Comparison of ENCODE assay signal across 18 cellular contexts in the genomic region with DNA sequence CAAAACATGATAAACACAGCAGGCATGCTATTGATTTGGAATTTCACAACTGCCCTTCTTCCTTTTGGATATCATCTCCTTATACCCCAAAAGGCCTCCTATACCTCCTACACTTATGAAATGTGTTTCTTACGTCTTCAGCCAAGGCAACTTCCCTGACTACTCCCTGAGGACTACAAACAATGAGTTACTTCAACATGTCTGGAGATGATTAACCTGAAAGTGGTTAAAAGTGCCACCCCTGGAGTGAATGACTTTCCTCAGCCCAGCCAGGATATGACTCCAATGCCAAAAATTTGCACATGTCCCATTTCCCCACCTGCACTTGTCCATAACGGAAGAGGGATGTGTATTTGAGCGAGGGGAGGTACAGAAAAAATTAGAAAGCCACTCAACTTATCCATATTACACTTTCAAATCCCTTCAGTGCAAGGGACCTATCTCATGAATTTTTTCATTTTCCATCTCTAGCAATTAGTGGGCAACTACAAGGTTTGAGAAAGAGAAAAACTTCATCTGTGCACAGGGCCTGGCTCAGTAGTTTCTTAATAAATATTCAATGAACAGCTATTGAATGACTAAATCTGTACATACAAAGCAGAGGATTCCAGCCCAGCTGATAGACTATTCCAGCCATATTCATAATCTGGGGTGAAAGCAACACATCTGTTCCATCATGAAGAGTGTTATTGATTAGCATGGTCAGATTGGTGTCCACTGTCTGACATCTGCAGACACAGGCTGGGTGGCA. TPM values are rescaled to one million over a fixed set of nuclear protein-coding genes. Genes with fewer than 3 reads are reported as not detected.
DNase-seq lines count a peak whose midpoint lies in the region; ATAC-seq, FAIRE-seq and TF ChIP-seq lines count a peak whose summit lies in the region.
"Had no signal": no experiment of that assay in that cellular context is flagged by ENCODE, and none has a peak within 500 bp of the region (broad histone marks: within the 10 kb centered on the region; RNA-seq: fewer than 3 reads in every experiment).

No MANE protein-coding gene starts in this region.

- no peak for FAIRE-seq in bronchial epithelial cell (lab: Jason Lieb, UNC)
- FAIRE-seq: colon had no signal

- TF ChIP-seq CTCF in bronchial epithelial cell (IDR thresholded peaks at IDR 0.05; ENCODE audit: insufficient read depth, low read length, severe bottlenecking) (no peak), mucosa of descending colon (IDR thresholded peaks at IDR 0.05) (no peak), adrenal gland (IDR thresholded peaks at IDR 0.05) (no peak)

- no peak overlapping the region for H3K27ac ChIP-seq in adrenal gland
- H3K27ac ChIP-seq: neutrophil had no signal

- H3K4me1 ChIP-seq in mucosa of descending colon (ENCODE audit: low read depth) (peaks cover 2% of the 10 kb centered on the region), adrenal gland (replicated peaks in 1 of 2) (no peaks in the 10 kb centered on the region)

- ATAC-seq in mucosa of descending colon: peak; percentile 96
- ATAC-seq: activated naive CD8-positive, alpha-beta T cell treated with anti-CD3 and anti-CD28 coated beads, Interleukin-2, amount 50 U/mL, for 24 hours had no signal

- intact Hi-C loops in mucosa of descending colon (cut with DNase I, micrococcal nuclease): no loop called here
- intact Hi-C loops in adrenal gland (cut with DNase I): no loop called here

- TF ChIP-seq POLR2A in adrenal gland (IDR thresholded peaks at IDR 0.05): no peak

- H3K27me3 ChIP-seq in bronchial epithelial cell (ENCODE audit: control insufficient read depth, insufficient read depth, low read length) (no peaks in the 10 kb centered on the region), adrenal gland (no peaks in the 10 kb centered on the region)

- DNase-seq in AG20443 (ENCODE audit: low spot score) (peak; percentile 28), HT-29 (ENCODE audit: low spot score) (peak; percentile 89), bronchial epithelial cell (ENCODE audit: low read depth) (peak; percentile 76), mucosa of descending colon (peak in 1 of 3 donors; percentile 35), adrenal gland (no peak), NCI-H748 treated with DMSO at 0.1 percent for 48 hours (lab: John Stamatoyannopoulos, UW) (no peak), SKM-1 (lab: John Stamatoyannopoulos, UW; ENCODE audit: unreplicated experiment) (no peak), MV-4-11 (lab: John Stamatoyannopoulos, UW) (no peak)
- DNase-seq: activated naive CD8-positive, alpha-beta T cell treated with anti-CD3 and anti-CD28 coated beads, Interleukin-2, amount 50 U/mL, for 24 hours; activated T-cell treated with anti-CD3 and anti-CD28 coated beads, Interleukin-2, amount 50 U/mL, for 48 hours; AML-193; DMS53; hypothalamus; NCI-H2081 treated with DMSO at 0.1 percent for 48 hours; NCI-H774; stimulated activated naive CD4-positive, alpha-beta T cell had no signal

- 50 to 80% (median 76%) methylated on average over 3 of the region's 3 CpGs for WGBS in adrenal gland, 4 donors

- H3K36me3 ChIP-seq in bronchial epithelial cell (ENCODE audit: control insufficient read depth, insufficient read depth, low read length) (no peaks in the 10 kb centered on the region), mucosa of descending colon (ENCODE audit: low read depth) (no peaks in the 10 kb centered on the region), adrenal gland (replicated peaks in 1 of 2) (no peaks in the 10 kb centered on the region)
- H3K36me3 ChIP-seq: neutrophil had no signal

- H3K9me3 ChIP-seq in mucosa of descending colon: no peaks in the 10 kb centered on the region
- no peaks in the 10 kb centered on the region for H3K9me3 ChIP-seq in adrenal gland (replicated peaks in 1 of 3)
- H3K9me3 ChIP-seq: neutrophil had no signal

- H3K4me3 ChIP-seq in bronchial epithelial cell (ENCODE audit: low read depth, low read length) (no peak overlapping the region), mucosa of descending colon (no peak overlapping the region), adrenal gland (no peak overlapping the region)

RNA-seq across cellular contexts. Expression of a gene that starts 36.8 kb away (rescaled TPM):
- total RNA-seq in HT-29 (2014; rRNA removed; shearing (Covaris generic)): 0.28 and 0.29 TPM in 2 replicates
- total RNA-seq in bronchial epithelial cell (0.51 TPM in 1 of 2 replicates, not detected in the other), mucosa of descending colon (1 to 10 TPM in 1 of 3 donors, under 1 TPM in 2; 0.23 to 2.4 (median 0.70) TPM), adrenal gland (1 to 10 TPM in 1 of 8 donors, under 1 TPM in 6, not detected in 1; 0.07 to 2.1 (median 0.30) TPM)
- polyA plus RNA-seq in adrenal gland: 1 to 10 TPM in 1 of 3 donors, under 1 TPM in 2; 0.64 to 4.1 (median 0.90) TPM

Comparison
In these comparisons a context has a peak if more than half of its experiments do, and no peak if none do; other contexts are left out.
1. DNase-seq: peak in AG20443 (single experiment), HT-29 (single experiment) and bronchial epithelial cell (single experiment); none in adrenal gland (0 of 7), NCI-H748 treated with DMSO at 0.1 percent for 48 hours (single experiment), SKM-1 (single experiment) and MV-4-11 (single experiment).